Comparison of ENCODE assay signal across 8 cellular contexts in the genomic region with DNA sequence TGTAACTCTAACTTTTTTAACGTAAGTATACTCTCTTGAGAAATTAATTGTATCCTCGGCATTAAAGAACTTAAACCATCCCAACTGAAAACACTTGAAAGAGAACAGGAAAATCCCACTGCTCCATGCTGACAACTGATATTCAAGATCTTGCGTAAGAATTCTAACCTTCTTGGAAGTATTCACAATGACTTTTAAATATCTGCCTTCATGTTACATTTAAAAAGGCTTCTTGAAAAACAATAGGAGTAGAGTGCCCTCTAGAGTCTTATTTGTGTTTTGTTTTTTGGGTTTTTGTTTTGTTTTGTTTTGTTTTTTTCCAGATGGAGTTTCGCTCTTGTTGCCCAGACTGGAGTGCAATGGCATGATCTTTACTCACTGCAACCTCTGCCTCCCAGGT.
DNase-seq lines count a peak whose midpoint lies in the region; ATAC-seq, FAIRE-seq and TF ChIP-seq lines count a peak whose summit lies in the region.

No MANE protein-coding gene starts in this region.

- no peak overlapping the region for H3K27ac Mint-ChIP-seq in Caco-2 (ENCODE audit: unreplicated experiment)
- H3K27ac Mint-ChIP-seq in neural progenitor cell: no peak overlapping the region
- H3K27ac Mint-ChIP-seq in stimulated activated memory B cell treated with anti-CD40 and anti-IgM and Interleukin-4, amounts not matched to agents 10 μg/mL and 1 μg/mL and 100 μg/mL, for 72 hours: no peak overlapping the region

- H3K4me1 Mint-ChIP-seq in Caco-2 (ENCODE audit: low read depth, unreplicated experiment) (no peaks in the 10 kb centered on the region), neural progenitor cell (peaks cover 12% of the 10 kb centered on the region)
- H3K4me1 Mint-ChIP-seq in stimulated activated memory B cell treated with anti-CD40 and anti-IgM and Interleukin-4, amounts not matched to agents 10 μg/mL and 1 μg/mL and 100 μg/mL, for 72 hours: no peaks in the 10 kb centered on the region

- no peaks in the 10 kb centered on the region for H3K36me3 ChIP-seq in Caco-2 (ENCODE audit: control insufficient read depth, insufficient read depth, low read length)
- no peaks in the 10 kb centered on the region for H3K36me3 ChIP-seq in neural progenitor cell

- BruUV-seq in Caco-2 (replicated peaks; lab: Mats Ljungman, UMichigan): no TSS peak

- H3K4me3 ChIP-seq in Caco-2 (ENCODE audit: low read depth, low read length) (no peak overlapping the region), neural progenitor cell (no peak overlapping the region)

- H3K4me2 ChIP-seq in neural progenitor cell: no peak overlapping the region

- CTCF ChIA-PET in Caco-2 (lab: Charles Lee): no interaction called here

- TF ChIP-seq CTCF in Caco-2 (IDR thresholded peaks at IDR 0.05; ENCODE audit: insufficient read depth in 1 of 2, low read depth in 1 of 2, low read length in 1 of 2, severe bottlenecking in 1 of 2, unreplicated experiment in 1 of 2) (peak; percentile 18 to 47), neural progenitor cell (IDR thresholded peaks at IDR 0.05) (peak; percentile 70)

- H3K4me3 Mint-ChIP-seq in Caco-2 (ENCODE audit: unreplicated experiment): no peak overlapping the region
- H3K4me3 Mint-ChIP-seq in neural progenitor cell: no peak overlapping the region
- no peak overlapping the region for H3K4me3 Mint-ChIP-seq in stimulated activated memory B cell treated with anti-CD40 and anti-IgM and Interleukin-4, amounts not matched to agents 10 μg/mL and 1 μg/mL and 100 μg/mL, for 72 hours

- H2AFZ ChIP-seq in neural progenitor cell (replicated peaks): no peak overlapping the region

- intact Hi-C loops in Caco-2 (cut with micrococcal nuclease; ENCODE audit: unreplicated experiment): loop anchor here (1.0 kb wide), 3 partner anchors 14 to 464 kb away; no protein-coding TSS in a partner anchor

- H3K9me3 ChIP-seq in Caco-2 (no peaks in the 10 kb centered on the region), neural progenitor cell (ENCODE audit: low read depth) (no peaks in the 10 kb centered on the region)

- no peaks in the 10 kb centered on the region for H3K79me2 ChIP-seq in neural progenitor cell (ENCODE audit: low read depth)

- H3K4me1 ChIP-seq in Caco-2 (no peaks in the 10 kb centered on the region), neural progenitor cell (peaks cover 5% of the 10 kb centered on the region)

- no peak overlapping the region for H3K9ac ChIP-seq in neural progenitor cell

- no peaks in the 10 kb centered on the region for H3F3A ChIP-seq in neural progenitor cell (ENCODE audit: low read depth)

- DNase-seq in Caco-2 (peak in 1 of 2 experiments; percentile 25), NCI-H82 treated with DMSO at 0.1 percent for 48 hours (lab: John Stamatoyannopoulos, UW; ENCODE audit: unreplicated experiment) (peak; percentile 34), neural progenitor cell (ENCODE audit: low spot score) (peak; percentile 36)

- H3K9me3 Mint-ChIP-seq in Caco-2 (ENCODE audit: unreplicated experiment): no peaks in the 10 kb centered on the region
- H3K9me3 Mint-ChIP-seq in neural progenitor cell: no peaks in the 10 kb centered on the region
- no peaks in the 10 kb centered on the region for H3K9me3 Mint-ChIP-seq in stimulated activated memory B cell treated with anti-CD40 and anti-IgM and Interleukin-4, amounts not matched to agents 10 μg/mL and 1 μg/mL and 100 μg/mL, for 72 hours

- no peaks in the 10 kb centered on the region for H4K20me1 ChIP-seq in neural progenitor cell (ENCODE audit: low read depth)

- H3K27me3 ChIP-seq in Caco-2 (replicated peaks; ENCODE audit: control insufficient read depth, insufficient read depth, low read length) (no peaks in the 10 kb centered on the region), neural progenitor cell (no peaks in the 10 kb centered on the region)

- ATAC-seq in HG02885 (IDR thresholded peaks at IDR 0.05; ENCODE audit: poor library complexity, unreplicated experiment): peak; percentile 39
- no peak for ATAC-seq in stimulated activated memory B cell treated with anti-CD40 and anti-IgM and Interleukin-4, amounts not matched to agents 10 μg/mL and 1 μg/mL and 100 μg/mL, for 72 hours
- no peak for ATAC-seq in HG03354 (IDR thresholded peaks at IDR 0.05; ENCODE audit: poor library complexity, severe bottlenecking, unreplicated experiment)
- no peak for ATAC-seq in HG02840 (IDR thresholded peaks at IDR 0.05; ENCODE audit: low FRiP score, unreplicated experiment)

- H3K36me3 Mint-ChIP-seq in Caco-2 (ENCODE audit: insufficient read depth, unreplicated experiment) (no peaks in the 10 kb centered on the region), neural progenitor cell (no peaks in the 10 kb centered on the region)
- H3K36me3 Mint-ChIP-seq in stimulated activated memory B cell treated with anti-CD40 and anti-IgM and Interleukin-4, amounts not matched to agents 10 μg/mL and 1 μg/mL and 100 μg/mL, for 72 hours: no peaks in the 10 kb centered on the region

- POLR2A ChIA-PET in Caco-2 (lab: Charles Lee): no interaction called here

- no peaks in the 10 kb centered on the region for H3K27me3 Mint-ChIP-seq in Caco-2 (ENCODE audit: insufficient read depth, unreplicated experiment)
- no peaks in the 10 kb centered on the region for H3K27me3 Mint-ChIP-seq in neural progenitor cell (ENCODE audit: insufficient read depth, low read depth)
- peaks cover 11% of the 10 kb centered on the region for H3K27me3 Mint-ChIP-seq in stimulated activated memory B cell treated with anti-CD40 and anti-IgM and Interleukin-4, amounts not matched to agents 10 μg/mL and 1 μg/mL and 100 μg/mL, for 72 hours

- no peak overlapping the region for H3K27ac ChIP-seq in neural progenitor cell

- peak; percentile 95 for FAIRE-seq in endometrium (lab: Jason Lieb, UNC)
